ENCODE assay signal across 8 cellular contexts in the genomic region with DNA sequence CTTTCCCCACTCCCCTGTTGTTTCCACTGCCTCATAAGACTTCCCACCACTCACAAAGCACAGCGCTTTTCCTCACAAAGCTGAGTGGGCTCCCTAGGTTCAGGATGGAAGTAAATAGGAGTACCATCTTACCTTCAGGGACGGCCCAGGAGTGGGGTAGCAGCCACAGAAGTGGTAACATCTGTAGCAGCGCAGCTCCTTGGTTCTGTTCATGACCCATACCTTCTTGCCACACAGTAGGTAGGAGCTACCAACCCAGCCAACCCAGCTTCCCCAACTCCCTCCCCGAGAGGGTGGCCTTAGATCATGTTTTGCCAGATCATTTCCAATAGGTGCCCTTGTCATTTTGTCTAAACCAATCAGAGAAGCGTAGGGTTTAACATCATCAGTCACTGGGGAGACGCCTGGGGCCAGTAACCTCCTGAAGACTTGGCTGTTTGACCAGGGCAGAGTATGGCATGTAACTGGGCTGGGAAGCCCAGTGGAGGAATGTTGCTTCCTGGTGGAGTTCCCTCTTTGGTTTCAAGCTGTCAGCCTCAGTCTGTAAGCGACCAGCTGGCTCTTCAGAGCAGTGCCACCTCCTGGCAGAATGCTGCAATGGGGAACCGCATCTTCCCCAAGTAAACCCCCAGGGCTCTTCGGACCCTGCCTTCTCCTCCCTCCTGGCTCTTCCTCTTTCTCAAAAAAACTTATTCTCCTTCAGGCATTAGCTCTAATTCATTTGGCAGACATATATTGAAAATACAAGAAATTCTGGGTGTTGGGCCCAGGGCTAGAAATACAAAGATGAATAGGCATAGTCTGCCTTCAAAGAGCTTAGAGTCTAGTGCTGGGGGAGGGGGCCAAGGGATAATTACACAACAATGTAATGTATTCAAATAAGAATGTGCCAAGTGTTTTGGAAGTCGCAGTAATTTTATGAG. TPM values are rescaled to one million over a fixed set of nuclear protein-coding genes. Genes with fewer than 3 reads are reported as not detected.
DNase-seq lines count a peak whose midpoint lies in the region; ATAC-seq and TF ChIP-seq lines count a peak whose summit lies in the region.

Gene HLA-DMA (minus strand): TSS at position 281 of the 923 bp plus-strand sequence. CDS start 61 bp downstream, at position 220.

- intact Hi-C loops in activated T-helper 2 cell treated with anti-CD3 and anti-CD28 coated beads, Interferon-gamma antibody, Interleukin-2, Interleukin-4, amounts not matched to agents 10 μg/mL and 5 μg/mL and 100 μg/mL, durations not matched to agents 14 hours and 24 hours and 36 hours (cut with micrococcal nuclease), result loop anchor here (1.0 kb wide), 1 partner anchor 9 kb away; no protein-coding TSS in a partner anchor
- intact Hi-C loops in tibial artery (cut with DNase I; ENCODE audit: low total_unique reads), result loop anchor here (10.0 kb wide), 1 partner anchor 68 kb away; no protein-coding TSS in a partner anchor

- peak; percentile 85 for ATAC-seq in GM19438 (IDR thresholded peaks at IDR 0.05; ENCODE audit: low read depth, unreplicated experiment)
- ATAC-seq in HG03520 (IDR thresholded peaks at IDR 0.05; ENCODE audit: unreplicated experiment), result peak; percentile 80
- ATAC-seq in natural killer cell treated with Interleukin-12 subunit alpha and Interleukin-12 subunit beta and Interleukin-15 and Interleukin-18, amount 100 ng/mL, for 72 hours, result peak; percentile 98

- peak; percentile 92 for DNase-seq in DMS 273 (lab: John Stamatoyannopoulos, UW; ENCODE audit: unreplicated experiment)
- peak; percentile 95 for DNase-seq in RPMI7951 (ENCODE audit: low read depth)
- peak; percentile 76 for DNase-seq in activated T-helper 2 cell treated with anti-CD3 and anti-CD28 coated beads, Interferon-gamma antibody, Interleukin-2, Interleukin-4, amounts not matched to agents 10 μg/mL and 5 μg/mL and 100 μg/mL, durations not matched to agents 14 hours and 24 hours and 36 hours (ENCODE audit: low spot score)
- DNase-seq in fibroblast of mammary gland (ENCODE audit: low read depth), result peak; percentile 91
- peak; percentile 79 for DNase-seq in natural killer cell treated with Interleukin-12 subunit alpha and Interleukin-12 subunit beta and Interleukin-15 and Interleukin-18, amount 100 ng/mL, for 72 hours (ENCODE audit: low spot score)
- DNase-seq in tibial artery, result peak; percentile 91 to 96

- H3K4me3 ChIP-seq in fibroblast of mammary gland (ENCODE audit: control insufficient read depth, low read depth, low read length) (no peak within 1 kb of the TSS), tibial artery (peak within 1 kb of the TSS; percentile 24 to 30)

- no peaks in the 10 kb centered on the region for H3K27me3 ChIP-seq in tibial artery

- peak within 1 kb of the TSS; percentile 63 to 69 for H3K27ac ChIP-seq in tibial artery

- H3K27ac Mint-ChIP-seq in activated T-helper 2 cell treated with anti-CD3 and anti-CD28 coated beads, Interferon-gamma antibody, Interleukin-2, Interleukin-4, amounts not matched to agents 10 μg/mL and 5 μg/mL and 100 μg/mL, durations not matched to agents 14 hours and 24 hours and 36 hours, result peak within 1 kb of the TSS; percentile 79
- peak within 1 kb of the TSS; percentile 85 to 87 for H3K27ac Mint-ChIP-seq in natural killer cell treated with Interleukin-12 subunit alpha and Interleukin-12 subunit beta and Interleukin-15 and Interleukin-18, amount 100 ng/mL, for 72 hours

- H3K4me1 Mint-ChIP-seq in activated T-helper 2 cell treated with anti-CD3 and anti-CD28 coated beads, Interferon-gamma antibody, Interleukin-2, Interleukin-4, amounts not matched to agents 10 μg/mL and 5 μg/mL and 100 μg/mL, durations not matched to agents 14 hours and 24 hours and 36 hours (ENCODE audit: low read depth), result peaks cover 45% of the 10 kb centered on the region
- peaks cover 36 to 40% of the 10 kb centered on the region in 2 donors for H3K4me1 Mint-ChIP-seq in natural killer cell treated with Interleukin-12 subunit alpha and Interleukin-12 subunit beta and Interleukin-15 and Interleukin-18, amount 100 ng/mL, for 72 hours (ENCODE audit: low read depth in 2 of 2)

- no peaks in the 10 kb centered on the region for H3K27me3 Mint-ChIP-seq in activated T-helper 2 cell treated with anti-CD3 and anti-CD28 coated beads, Interferon-gamma antibody, Interleukin-2, Interleukin-4, amounts not matched to agents 10 μg/mL and 5 μg/mL and 100 μg/mL, durations not matched to agents 14 hours and 24 hours and 36 hours (ENCODE audit: low read depth)
- no peaks in the 10 kb centered on the region for H3K27me3 Mint-ChIP-seq in natural killer cell treated with Interleukin-12 subunit alpha and Interleukin-12 subunit beta and Interleukin-15 and Interleukin-18, amount 100 ng/mL, for 72 hours

- no peaks in the 10 kb centered on the region for H3K9me3 Mint-ChIP-seq in activated T-helper 2 cell treated with anti-CD3 and anti-CD28 coated beads, Interferon-gamma antibody, Interleukin-2, Interleukin-4, amounts not matched to agents 10 μg/mL and 5 μg/mL and 100 μg/mL, durations not matched to agents 14 hours and 24 hours and 36 hours
- H3K9me3 Mint-ChIP-seq in natural killer cell treated with Interleukin-12 subunit alpha and Interleukin-12 subunit beta and Interleukin-15 and Interleukin-18, amount 100 ng/mL, for 72 hours, result no peaks in the 10 kb centered on the region

- no peaks in the 10 kb centered on the region for H3K9me3 ChIP-seq in tibial artery

- H3K36me3 Mint-ChIP-seq in activated T-helper 2 cell treated with anti-CD3 and anti-CD28 coated beads, Interferon-gamma antibody, Interleukin-2, Interleukin-4, amounts not matched to agents 10 μg/mL and 5 μg/mL and 100 μg/mL, durations not matched to agents 14 hours and 24 hours and 36 hours (ENCODE audit: low read depth), result peaks cover 6% of the 10 kb centered on the region
- H3K36me3 Mint-ChIP-seq in natural killer cell treated with Interleukin-12 subunit alpha and Interleukin-12 subunit beta and Interleukin-15 and Interleukin-18, amount 100 ng/mL, for 72 hours, result no peaks in the 10 kb centered on the region

- H3K36me3 ChIP-seq in tibial artery, result no peaks in the 10 kb centered on the region

- peak; percentile 74 for TF ChIP-seq CTCF in fibroblast of mammary gland (conservative IDR thresholded peaks at IDR 0.05; ENCODE audit: control insufficient read depth, insufficient read depth, low read depth, low read length)
- TF ChIP-seq CTCF in tibial artery (IDR thresholded peaks at IDR 0.05), result peak; percentile 83 to 85

- peak within 1 kb of the TSS; percentile 80 for H3K4me3 Mint-ChIP-seq in activated T-helper 2 cell treated with anti-CD3 and anti-CD28 coated beads, Interferon-gamma antibody, Interleukin-2, Interleukin-4, amounts not matched to agents 10 μg/mL and 5 μg/mL and 100 μg/mL, durations not matched to agents 14 hours and 24 hours and 36 hours (ENCODE audit: low read depth)
- peak within 1 kb of the TSS; percentile 93 for H3K4me3 Mint-ChIP-seq in natural killer cell treated with Interleukin-12 subunit alpha and Interleukin-12 subunit beta and Interleukin-15 and Interleukin-18, amount 100 ng/mL, for 72 hours

- H3K4me1 ChIP-seq in tibial artery, result peaks cover 0 to 11% (median 5%) of the 10 kb centered on the region in 4 donors

RNA-seq across cellular contexts. Expression of gene HLA-DMA, which starts in this region (rescaled TPM):
- total RNA-seq in RPMI7951 (2014; rRNA removed; shearing (Covaris generic)), result 10.1 and 10.9 TPM in 2 replicates
- total RNA-seq in activated T-helper 2 cell treated with anti-CD3 and anti-CD28 coated beads, Interferon-gamma antibody, Interleukin-2, Interleukin-4, amounts not matched to agents 10 μg/mL and 5 μg/mL and 100 μg/mL, durations not matched to agents 14 hours and 24 hours and 36 hours, result 15.9 and 19.0 TPM in 2 replicates
- total RNA-seq in natural killer cell treated with Interleukin-12 subunit alpha and Interleukin-12 subunit beta and Interleukin-15 and Interleukin-18, amount 100 ng/mL, for 72 hours, result 10 to 100 TPM; 16.9 to 73.0 TPM
